ENCODE assay signal across 1 cellular context in the genomic region with DNA sequence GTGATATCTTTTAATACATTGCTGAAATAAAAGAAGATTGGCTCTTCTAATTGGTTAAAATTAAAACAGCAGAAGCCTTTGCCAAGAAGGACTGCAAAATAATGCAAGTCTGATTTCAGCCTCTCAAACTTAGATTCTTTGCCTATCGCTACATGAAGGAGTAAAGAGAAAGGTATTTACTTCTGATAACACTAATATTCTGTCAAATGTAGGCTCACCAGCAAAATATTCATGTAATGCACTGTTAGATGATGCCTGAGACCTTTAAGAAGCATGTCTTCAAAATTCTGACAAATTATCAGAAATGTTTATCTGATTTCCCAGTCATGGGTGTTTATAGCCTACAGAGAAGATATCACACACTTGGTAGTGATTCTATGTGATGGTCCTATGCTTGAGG.
TF ChIP-seq lines count a peak whose summit lies in the region.

No MANE protein-coding gene starts in this region.

TF ChIP-seq in SK-N-SH, 30 proteins besides CTCF, POLR2A, EP300 and RAD21 (continued from another document):
- TF ChIP-seq MEF2A (IDR thresholded peaks at IDR 0.05; ENCODE audit: borderline replicate concordance, low read depth) (no peak), NFIC (IDR thresholded peaks at IDR 0.05; ENCODE audit: borderline replicate concordance) (peak; percentile 9; the same call in 1 of the 2 replicates), FOSL2 (IDR thresholded peaks at IDR 0.05; ENCODE audit: borderline replicate concordance, low read depth) (peak; percentile 26; the same call in 1 of the 2 replicates), JUND (IDR thresholded peaks at IDR 0.05) (0 out of 2 replicates have a peak, but pooled peaks have one; percentile 9), TCF12 (IDR thresholded peaks at IDR 0.05) (peak; percentile 33; the same call in 1 of the 2 replicates), SIN3A (IDR thresholded peaks at IDR 0.05; ENCODE audit: borderline replicate concordance, low read depth, low read length) (no peak), YY1 (IDR thresholded peaks at IDR 0.05; ENCODE audit: low read depth) (no peak)
